In genomic region chr12:9651265-9651729, GRCh38 we compare ENCODE assay signal across 8 cellular contexts. TPM values are rescaled to one million over a fixed set of nuclear protein-coding genes. Genes with fewer than 3 reads are reported as not detected.
A peak's percentile ranks its signal among the peaks of the same experiment; 100 is the strongest.
DNase-seq lines count a peak whose midpoint lies in the region; ATAC-seq and TF ChIP-seq lines count a peak whose summit lies in the region.

No MANE protein-coding gene starts in this region.

- H3K9me2 ChIP-seq in OCI-LY1 (ENCODE audit: low read depth, low read length), result no peaks in the 10 kb centered on the region

- no peaks in the 10 kb centered on the region for H4K20me1 ChIP-seq in OCI-LY1 (ENCODE audit: insufficient read depth, low read length)

- no peaks in the 10 kb centered on the region for H3K27me3 ChIP-seq in OCI-LY1 (ENCODE audit: insufficient read depth, low read length)
- H3K27me3 ChIP-seq in brain microvascular endothelial cell (replicated peaks), result no peaks in the 10 kb centered on the region

- no peaks in the 10 kb centered on the region for H3K27me3 Mint-ChIP-seq in Calu3 (ENCODE audit: unreplicated experiment)
- H3K27me3 Mint-ChIP-seq in natural killer cell treated with Interleukin-12 subunit alpha and Interleukin-12 subunit beta and Interleukin-15 and Interleukin-18, amount 100 ng/mL, for 72 hours, result no peaks in the 10 kb centered on the region

- peaks cover 5% of the 10 kb centered on the region; the same call in 1 of the 2 replicates for H3F3A ChIP-seq in OCI-LY1 (ENCODE audit: insufficient read depth, low read length)

- no peak overlapping the region for H2AFZ ChIP-seq in OCI-LY1 (ENCODE audit: low read length)

- peak overlapping the region; percentile 99 for H3K4me2 ChIP-seq in OCI-LY1 (ENCODE audit: low read length)

- no peaks in the 10 kb centered on the region; the same call in 1 of the 2 replicates for H3K9me3 ChIP-seq in OCI-LY1 (ENCODE audit: low read length)

- H3K27ac ChIP-seq in OCI-LY1 (ENCODE audit: low read depth, low read length, poor library complexity, severe bottlenecking), result peak overlapping the region; percentile 96
- peak overlapping the region; percentile 76 for H3K27ac ChIP-seq in brain microvascular endothelial cell

- no peaks in the 10 kb centered on the region for H3K9me3 Mint-ChIP-seq in Calu3 (ENCODE audit: low read depth, unreplicated experiment)
- H3K9me3 Mint-ChIP-seq in natural killer cell treated with Interleukin-12 subunit alpha and Interleukin-12 subunit beta and Interleukin-15 and Interleukin-18, amount 100 ng/mL, for 72 hours, result peaks cover 4% of the 10 kb centered on the region

- H3K9ac ChIP-seq in OCI-LY1 (ENCODE audit: low read length), result peak overlapping the region; percentile 84

- peak in 1 of 2 donors; percentile 24 for ATAC-seq in natural killer cell treated with Interleukin-12 subunit alpha and Interleukin-12 subunit beta and Interleukin-15 and Interleukin-18, amount 100 ng/mL, for 72 hours
- ATAC-seq in GM21737 (IDR thresholded peaks at IDR 0.05; ENCODE audit: unreplicated experiment), result no peak
- no peak for ATAC-seq in GM18870 (IDR thresholded peaks at IDR 0.05; ENCODE audit: unreplicated experiment)

- CTCF ChIA-PET in Calu3 (lab: Charles Lee), result no interaction called here

- peaks cover 11% of the 10 kb centered on the region for H3K79me2 ChIP-seq in OCI-LY1 (ENCODE audit: insufficient read depth, low read length)

- H3K4me1 ChIP-seq in OCI-LY1 (ENCODE audit: insufficient read depth, low read length, severe bottlenecking), result peaks cover 39% of the 10 kb centered on the region

- peaks cover 29% of the 10 kb centered on the region for H3K36me3 Mint-ChIP-seq in Calu3 (ENCODE audit: insufficient read depth, unreplicated experiment)
- H3K36me3 Mint-ChIP-seq in natural killer cell treated with Interleukin-12 subunit alpha and Interleukin-12 subunit beta and Interleukin-15 and Interleukin-18, amount 100 ng/mL, for 72 hours, result peaks cover 67% of the 10 kb centered on the region

- in situ Hi-C loops in brain microvascular endothelial cell (cut with HindIII; ENCODE audit: low pct_ligation_motif_present, low sequenced_read_pairs), result no loop called here

- no TSS peak for BruUV-seq in Calu3 (replicated peaks; lab: Mats Ljungman, UMichigan)

- DNase-seq in Calu3 (no peak), brain microvascular endothelial cell (peak; percentile 43), SKM-1 treated with dmso at 0.1 percent for 144 hours (lab: John Stamatoyannopoulos, UW; ENCODE audit: unreplicated experiment) (no peak), NCI-H1048 (lab: John Stamatoyannopoulos, UW) (no peak)
- peak; percentile 78 for DNase-seq in natural killer cell treated with Interleukin-12 subunit alpha and Interleukin-12 subunit beta and Interleukin-15 and Interleukin-18, amount 100 ng/mL, for 72 hours (ENCODE audit: low spot score)

- H3K4me3 ChIP-seq in OCI-LY1 (ENCODE audit: low read depth, low read length, poor library complexity, severe bottlenecking), result peak overlapping the region; percentile 84
- H3K4me3 ChIP-seq in brain microvascular endothelial cell (ENCODE audit: low read depth, low read length), result no peak overlapping the region

- peak overlapping the region; percentile 78 for H3K4me3 Mint-ChIP-seq in Calu3 (ENCODE audit: low read depth, unreplicated experiment)
- H3K4me3 Mint-ChIP-seq in natural killer cell treated with Interleukin-12 subunit alpha and Interleukin-12 subunit beta and Interleukin-15 and Interleukin-18, amount 100 ng/mL, for 72 hours, result peak overlapping the region; percentile 100

- H3K36me3 ChIP-seq in OCI-LY1 (ENCODE audit: insufficient read depth, low read length) (peaks cover 50% of the 10 kb centered on the region), brain microvascular endothelial cell (replicated peaks) (peaks cover 8% of the 10 kb centered on the region)

- intact Hi-C loops in Calu3 (cut with micrococcal nuclease; ENCODE audit: unreplicated experiment), result no loop called here

- no peak for TF ChIP-seq CTCF in Calu3 (IDR thresholded peaks at IDR 0.05; ENCODE audit: unreplicated experiment)
- TF ChIP-seq CTCF in OCI-LY1 (IDR thresholded peaks at IDR 0.05; ENCODE audit: low read length), result no peak
- no peak for TF ChIP-seq CTCF in brain microvascular endothelial cell (IDR thresholded peaks at IDR 0.05; ENCODE audit: low read depth, low read length, missing control alignments)

- H3K27ac Mint-ChIP-seq in Calu3 (ENCODE audit: unreplicated experiment), result no peak overlapping the region
- H3K27ac Mint-ChIP-seq in natural killer cell treated with Interleukin-12 subunit alpha and Interleukin-12 subunit beta and Interleukin-15 and Interleukin-18, amount 100 ng/mL, for 72 hours, result peak overlapping the region; percentile 96 to 97

- peaks cover 40% of the 10 kb centered on the region for H3K4me1 Mint-ChIP-seq in Calu3 (ENCODE audit: low read depth, unreplicated experiment)
- H3K4me1 Mint-ChIP-seq in natural killer cell treated with Interleukin-12 subunit alpha and Interleukin-12 subunit beta and Interleukin-15 and Interleukin-18, amount 100 ng/mL, for 72 hours (ENCODE audit: low read depth in 2 of 2), result peaks cover 66 to 84% of the 10 kb centered on the region in 2 donors

RNA-seq across cellular contexts. Expression of gene CLEC2D, which starts 18.2 kb away (rescaled TPM):
- total RNA-seq in Calu3 (2022), result 5.8 and 9.5 TPM in 2 replicates
- total RNA-seq in natural killer cell treated with Interleukin-12 subunit alpha and Interleukin-12 subunit beta and Interleukin-15 and Interleukin-18, amount 100 ng/mL, for 72 hours, result 100 to 1,000 TPM in 1 of 2 donors, 10 to 100 TPM in 1; 95.2 to 122 TPM

RNA-seq across cellular contexts. Expression of gene KLRB1, which starts 43.6 kb away (rescaled TPM):
- not detected in 2 replicates for total RNA-seq in Calu3 (2022)
- total RNA-seq in natural killer cell treated with Interleukin-12 subunit alpha and Interleukin-12 subunit beta and Interleukin-15 and Interleukin-18, amount 100 ng/mL, for 72 hours, result 10 to 100 TPM; 10.5 to 23.9 TPM

Comparison
In these comparisons a context has a peak if more than half of its experiments do, and no peak if none do; other contexts are left out.
1. DNase-seq: peak in brain microvascular endothelial cell (single experiment) and natural killer cell treated with Interleukin-12 subunit alpha and Interleukin-12 subunit beta and Interleukin-15 and Interleukin-18, amount 100 ng/mL, for 72 hours (single experiment); none in Calu3 (single experiment), SKM-1 treated with dmso at 0.1 percent for 144 hours (single experiment) and NCI-H1048 (single experiment).
2. RNA of gene KLRB1, which starts 43.6 kb away (total RNA-seq): 10.5 to 23.9 TPM in natural killer cell treated with Interleukin-12 subunit alpha and Interleukin-12 subunit beta and Interleukin-15 and Interleukin-18, amount 100 ng/mL, for 72 hours; not detected in Calu3; every median in the first group is over 10 times any median in the second.